ENCODE assay signal across 26 cellular contexts in genomic region chr19:47681936-47682335, GRCh38. TPM values are rescaled to one million over a fixed set of nuclear protein-coding genes. Genes with fewer than 3 reads are reported as not detected.
"Had no signal": no experiment of that assay in that cellular context is flagged by ENCODE, and none has a peak within 500 bp of the region (broad histone marks: within the 10 kb centered on the region; RNA-seq: fewer than 3 reads in every experiment).

No MANE protein-coding gene starts in this region.

- H3K27ac Mint-ChIP-seq: activated B cell treated with CpG ODN at 0.5 μM for 24 hours; activated CD4-positive, alpha-beta T cell treated with anti-CD3 and anti-CD28 coated beads, Interleukin-2, amount 10 ng/mL, durations not matched to agents 24 days and 14 days; activated CD8-positive, alpha-beta memory T cell treated with anti-CD3 and anti-CD28 coated beads, Interleukin-2, amount 10 ng/mL, durations not matched to agents 7 days and 5 days; activated naive CD4-positive, alpha-beta T cell treated with anti-CD3 and anti-CD28 coated beads for 36 hours; activated naive CD8-positive, alpha-beta T cell treated with anti-CD3 and anti-CD28 coated beads for 36 hours had no signal

- H3K27me3 Mint-ChIP-seq: activated B cell treated with CpG ODN at 0.5 μM for 24 hours; activated CD4-positive, alpha-beta T cell treated with anti-CD3 and anti-CD28 coated beads, Interleukin-2, amount 10 ng/mL, durations not matched to agents 24 days and 14 days; activated CD8-positive, alpha-beta memory T cell treated with anti-CD3 and anti-CD28 coated beads, Interleukin-2, amount 10 ng/mL, durations not matched to agents 7 days and 5 days; activated naive CD8-positive, alpha-beta T cell treated with anti-CD3 and anti-CD28 coated beads for 36 hours; central memory CD8-positive, alpha-beta T cell; T-cell had no signal

- H3K4me3 Mint-ChIP-seq: activated B cell treated with CpG ODN at 0.5 μM for 24 hours; activated CD4-positive, alpha-beta T cell treated with anti-CD3 and anti-CD28 coated beads, Interleukin-2, amount 10 ng/mL, durations not matched to agents 24 days and 14 days; activated CD8-positive, alpha-beta memory T cell treated with anti-CD3 and anti-CD28 coated beads, Interleukin-2, amount 10 ng/mL, durations not matched to agents 7 days and 5 days; activated naive CD4-positive, alpha-beta T cell treated with anti-CD3 and anti-CD28 coated beads for 36 hours; activated naive CD8-positive, alpha-beta T cell treated with anti-CD3 and anti-CD28 coated beads for 36 hours; activated T-cell treated with anti-CD3 and anti-CD28 coated beads, Interleukin-2, amount 50 U/mL, for 4 hours; central memory CD8-positive, alpha-beta T cell; T-cell had no signal

- DNase-seq: activated B cell treated with CpG ODN at 0.5 μM for 24 hours; activated CD4-positive, alpha-beta T cell treated with anti-CD3 and anti-CD28 coated beads for 1 hour; activated CD4-positive, alpha-beta T cell treated with anti-CD3 and anti-CD28 coated beads, Interleukin-2, amount 10 ng/mL, durations not matched to agents 24 days and 14 days; activated CD4-positive, alpha-beta T cell treated with anti-CD3 and anti-CD28 coated beads, Interleukin-2, amount 50 U/mL, for 48 hours; activated CD8-positive, alpha-beta memory T cell treated with anti-CD3 and anti-CD28 coated beads, Interleukin-2, amount 10 ng/mL, durations not matched to agents 7 days and 5 days; activated effector memory CD4-positive, alpha-beta T cell treated with anti-CD3 and anti-CD28 coated beads, Interleukin-2, amount 50 U/mL, for 16 hours; activated naive CD4-positive, alpha-beta T cell treated with anti-CD3 and anti-CD28 coated beads for 36 hours; activated naive CD8-positive, alpha-beta T cell treated with anti-CD3 and anti-CD28 coated beads for 36 hours; activated T-cell treated with anti-CD3 and anti-CD28 coated beads, Interleukin-2, amount 50 U/mL, for 4 hours; anterior cingulate cortex; NCI-H1105 treated with DMSO at 0.1 percent for 48 hours; NCI-H1436 treated with DMSO at 0.1 percent for 48 hours; NCI-H187; NCI-H2081; NCI-H510A treated with DMSO at 0.1 percent for 48 hours; NCI-H69; NK-92 treated with Interleukin-12 subunit alpha and Interleukin-12 subunit beta, amount 100 ng/mL, for 24 hours; OCI-M1; RPMI8226; SHP77 treated with DMSO at 0.1 percent for 48 hours; T-cell; T-helper 2 cell; T1000 had no signal

- H3K4me1 Mint-ChIP-seq: activated B cell treated with CpG ODN at 0.5 μM for 24 hours; activated CD4-positive, alpha-beta T cell treated with anti-CD3 and anti-CD28 coated beads, Interleukin-2, amount 10 ng/mL, durations not matched to agents 24 days and 14 days; activated CD8-positive, alpha-beta memory T cell treated with anti-CD3 and anti-CD28 coated beads, Interleukin-2, amount 10 ng/mL, durations not matched to agents 7 days and 5 days; T-cell had no signal

- H3K36me3 Mint-ChIP-seq: activated CD8-positive, alpha-beta memory T cell treated with anti-CD3 and anti-CD28 coated beads, Interleukin-2, amount 10 ng/mL, durations not matched to agents 7 days and 5 days had no signal

- FAIRE-seq: bronchial epithelial cell, TTC549 had no signal

- H3K9me3 Mint-ChIP-seq: activated B cell treated with CpG ODN at 0.5 μM for 24 hours; activated CD4-positive, alpha-beta T cell treated with anti-CD3 and anti-CD28 coated beads, Interleukin-2, amount 10 ng/mL, durations not matched to agents 24 days and 14 days; activated naive CD4-positive, alpha-beta T cell treated with anti-CD3 and anti-CD28 coated beads for 36 hours; activated naive CD8-positive, alpha-beta T cell treated with anti-CD3 and anti-CD28 coated beads for 36 hours; activated T-cell treated with anti-CD3 and anti-CD28 coated beads, Interleukin-2, amount 50 U/mL, for 4 hours; central memory CD8-positive, alpha-beta T cell; T-cell had no signal

- ATAC-seq: activated CD8-positive, alpha-beta memory T cell treated with anti-CD3 and anti-CD28 coated beads, Interleukin-2, amount 10 ng/mL, durations not matched to agents 7 days and 5 days; activated T-cell treated with anti-CD3 and anti-CD28 coated beads, Interleukin-2, amount 50 U/mL, for 4 hours; T-cell had no signal

RNA-seq across cellular contexts. Expression of gene EHD2, which starts 31.3 kb away (rescaled TPM):
- total RNA-seq: activated B cell treated with CpG ODN at 0.5 μM for 24 hours had no signal
